1 cellular context compared by ENCODE assay signal in genomic region chr14:99791476-99792283, GRCh38.
TF ChIP-seq lines count a peak whose summit lies in the region.

No MANE protein-coding gene starts in this region.

TF ChIP-seq in HepG2, 621 proteins besides CTCF, POLR2A, EP300 and RAD21 (continued from another document):
- TF ChIP-seq, protein P1, sequence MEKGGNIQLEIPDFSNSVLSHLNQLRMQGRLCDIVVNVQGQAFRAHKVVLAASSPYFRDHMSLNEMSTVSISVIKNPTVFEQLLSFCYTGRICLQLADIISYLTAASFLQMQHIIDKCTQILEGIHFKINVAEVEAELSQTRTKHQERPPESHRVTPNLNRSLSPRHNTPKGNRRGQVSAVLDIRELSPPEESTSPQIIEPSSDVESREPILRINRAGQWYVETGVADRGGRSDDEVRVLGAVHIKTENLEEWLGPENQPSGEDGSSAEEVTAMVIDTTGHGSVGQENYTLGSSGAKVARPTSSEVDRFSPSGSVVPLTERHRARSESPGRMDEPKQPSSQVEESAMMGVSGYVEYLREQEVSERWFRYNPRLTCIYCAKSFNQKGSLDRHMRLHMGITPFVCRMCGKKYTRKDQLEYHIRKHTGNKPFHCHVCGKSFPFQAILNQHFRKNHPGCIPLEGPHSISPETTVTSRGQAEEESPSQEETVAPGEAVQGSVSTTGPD (CRISPR knock-in tag; IDR thresholded peaks at IDR 0.05), result no peak
- TF ChIP-seq ZFX (CRISPR knock-in tag; IDR thresholded peaks at IDR 0.05; ENCODE audit: low read depth), result peak; percentile 26; the same call in 1 of the 2 replicates
- TF ChIP-seq, protein P2, sequence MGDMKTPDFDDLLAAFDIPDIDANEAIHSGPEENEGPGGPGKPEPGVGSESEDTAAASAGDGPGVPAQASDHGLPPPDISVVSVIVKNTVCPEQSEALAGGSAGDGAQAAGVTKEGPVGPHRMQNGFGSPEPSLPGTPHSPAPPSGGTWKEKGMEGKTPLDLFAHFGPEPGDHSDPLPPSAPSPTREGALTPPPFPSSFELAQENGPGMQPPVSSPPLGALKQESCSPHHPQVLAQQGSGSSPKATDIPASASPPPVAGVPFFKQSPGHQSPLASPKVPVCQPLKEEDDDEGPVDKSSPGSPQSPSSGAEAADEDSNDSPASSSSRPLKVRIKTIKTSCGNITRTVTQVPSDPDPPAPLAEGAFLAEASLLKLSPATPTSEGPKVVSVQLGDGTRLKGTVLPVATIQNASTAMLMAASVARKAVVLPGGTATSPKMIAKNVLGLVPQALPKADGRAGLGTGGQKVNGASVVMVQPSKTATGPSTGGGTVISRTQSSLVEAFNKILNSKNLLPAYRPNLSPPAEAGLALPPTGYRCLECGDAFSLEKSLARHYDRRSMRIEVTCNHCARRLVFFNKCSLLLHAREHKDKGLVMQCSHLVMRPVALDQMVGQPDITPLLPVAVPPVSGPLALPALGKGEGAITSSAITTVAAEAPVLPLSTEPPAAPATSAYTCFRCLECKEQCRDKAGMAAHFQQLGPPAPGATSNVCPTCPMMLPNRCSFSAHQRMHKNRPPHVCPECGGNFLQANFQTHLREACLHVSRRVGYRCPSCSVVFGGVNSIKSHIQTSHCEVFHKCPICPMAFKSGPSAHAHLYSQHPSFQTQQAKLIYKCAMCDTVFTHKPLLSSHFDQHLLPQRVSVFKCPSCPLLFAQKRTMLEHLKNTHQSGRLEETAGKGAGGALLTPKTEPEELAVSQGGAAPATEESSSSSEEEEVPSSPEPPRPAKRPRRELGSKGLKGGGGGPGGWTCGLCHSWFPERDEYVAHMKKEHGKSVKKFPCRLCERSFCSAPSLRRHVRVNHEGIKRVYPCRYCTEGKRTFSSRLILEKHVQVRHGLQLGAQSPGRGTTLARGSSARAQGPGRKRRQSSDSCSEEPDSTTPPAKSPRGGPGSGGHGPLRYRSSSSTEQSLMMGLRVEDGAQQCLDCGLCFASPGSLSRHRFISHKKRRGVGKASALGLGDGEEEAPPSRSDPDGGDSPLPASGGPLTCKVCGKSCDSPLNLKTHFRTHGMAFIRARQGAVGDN (CRISPR knock-in tag; IDR thresholded peaks at IDR 0.05), result no peak; the same call in 1 of the 2 replicates
- no peak for TF ChIP-seq TCF12 (IDR thresholded peaks at IDR 0.05)
- TF ChIP-seq TCF12 (CRISPR knock-in tag; IDR thresholded peaks at IDR 0.05), result no peak
TF ChIP-seq in HepG2: peak in this region for 1.
